In the genomic region with DNA sequence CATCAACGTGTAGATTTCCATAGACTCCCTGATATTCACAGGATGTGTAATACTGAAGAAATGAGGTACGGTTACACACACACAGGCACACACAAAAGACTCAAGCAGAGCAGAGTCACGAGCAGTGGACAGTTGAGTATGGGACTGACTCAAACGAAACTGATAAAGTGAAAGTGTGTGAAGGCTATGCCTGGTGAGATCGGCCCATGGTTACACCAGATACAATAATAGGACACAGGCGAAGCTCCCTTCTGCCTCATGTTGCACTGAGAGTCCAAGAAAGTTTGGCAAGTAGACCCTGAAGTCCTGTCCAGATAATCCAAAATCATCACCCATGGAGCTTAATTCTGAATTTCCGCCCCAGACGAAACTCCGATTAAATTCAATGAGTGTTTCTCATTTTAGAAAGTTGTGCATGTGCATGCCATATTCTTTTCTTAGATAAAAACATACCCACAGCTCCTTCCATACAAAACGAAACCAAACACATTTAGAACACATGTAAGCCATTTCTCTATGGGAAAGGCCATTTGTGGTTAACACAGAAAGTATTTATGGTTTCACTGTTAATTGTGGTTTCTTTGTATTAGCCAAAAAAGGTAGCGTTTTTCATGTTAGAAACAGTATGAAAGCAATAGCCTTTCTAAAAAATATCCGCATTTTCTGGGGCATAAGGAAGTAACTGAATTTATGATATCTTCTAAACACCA, we compare ENCODE assay signal across 8 cellular contexts.
DNase-seq lines count a peak whose midpoint lies in the region; ATAC-seq, FAIRE-seq and TF ChIP-seq lines count a peak whose summit lies in the region.

No MANE protein-coding gene starts in this region.

- H3K27me3 ChIP-seq in RWPE2 (ENCODE audit: insufficient read depth, poor library complexity, severe bottlenecking) (no peaks in the 10 kb centered on the region), skeletal muscle satellite cell (ENCODE audit: control insufficient read depth, insufficient read depth, low read length) (no peaks in the 10 kb centered on the region), small intestine (ENCODE audit: control insufficient read depth in 2 of 2, insufficient read depth in 2 of 2, low read length in 2 of 2) (peaks cover 0 to 3% of the 10 kb centered on the region in 2 donors)

- H3K4me3 ChIP-seq in RWPE2 (ENCODE audit: severe bottlenecking): no peak overlapping the region
- peak overlapping the region; percentile 71 for H3K4me3 ChIP-seq in skeletal muscle satellite cell (ENCODE audit: low read length)
- no peak overlapping the region for H3K4me3 ChIP-seq in small intestine (ENCODE audit: low read depth in 1 of 2, low read length in 2 of 2)

- H3K9me3 ChIP-seq in RWPE2 (ENCODE audit: severe bottlenecking): no peaks in the 10 kb centered on the region
- no peaks in the 10 kb centered on the region for H3K9me3 ChIP-seq in skeletal muscle satellite cell (replicated peaks; ENCODE audit: low read length)
- no peaks in the 10 kb centered on the region for H3K9me3 ChIP-seq in small intestine (ENCODE audit: control insufficient read depth, low read depth)

- DNase-seq in AG08396 (ENCODE audit: low spot score) (peak; percentile 14), RWPE2 (ENCODE audit: low spot score) (no peak), NCI-H524 (lab: John Stamatoyannopoulos, UW) (no peak), small intestine (no peak)
- no peak for DNase-seq in activated CD8-positive, alpha-beta memory T cell treated with anti-CD3 and anti-CD28 coated beads, Interleukin-2, amount 50 U/mL, for 4 hours

- H3K36me3 ChIP-seq in RWPE2 (ENCODE audit: low read depth): no peaks in the 10 kb centered on the region
- H3K36me3 ChIP-seq in skeletal muscle satellite cell (ENCODE audit: insufficient read depth, low read length): no peaks in the 10 kb centered on the region
- H3K36me3 ChIP-seq in small intestine (ENCODE audit: control insufficient read depth in 2 of 2, insufficient read depth in 2 of 2, low read length in 2 of 2): no peaks in the 10 kb centered on the region

- FAIRE-seq in small intestine (lab: Jason Lieb, UNC): no peak

- 59 to 72% (median 62%) methylated on average over 12 of the region's 12 CpGs for WGBS in small intestine, 3 donors

- H3K4me1 ChIP-seq in RWPE2 (ENCODE audit: insufficient read depth, poor library complexity, severe bottlenecking): no peaks in the 10 kb centered on the region
- peaks cover 7% of the 10 kb centered on the region for H3K4me1 ChIP-seq in skeletal muscle satellite cell (ENCODE audit: control insufficient read depth, insufficient read depth, low read length)
- H3K4me1 ChIP-seq in small intestine (ENCODE audit: control insufficient read depth in 2 of 2, insufficient read depth in 1 of 2, low read depth in 1 of 2, low read length in 1 of 2): no peaks in the 10 kb centered on the region

- no peak for TF ChIP-seq CTCF in RWPE2 (IDR thresholded peaks at IDR 0.05; ENCODE audit: poor library complexity, severe bottlenecking)

- peak overlapping the region; percentile 76 for H3K9ac ChIP-seq in skeletal muscle satellite cell (ENCODE audit: low read depth, low read length)

- H3K27ac ChIP-seq in RWPE2 (ENCODE audit: poor library complexity, severe bottlenecking) (no peak overlapping the region), small intestine (ENCODE audit: low read depth in 1 of 2, low read length in 1 of 2) (no peak overlapping the region)

- ATAC-seq in GM18909 (IDR thresholded peaks at IDR 0.05; ENCODE audit: poor library complexity, unreplicated experiment): peak; percentile 97
- peak; percentile 95 for ATAC-seq in HG03064 (IDR thresholded peaks at IDR 0.05; ENCODE audit: low read depth, unreplicated experiment)
- ATAC-seq in RWPE2 (ENCODE audit: low read depth): peak; percentile 30; the same call in 1 of the 3 replicates

- H3K4me2 ChIP-seq in skeletal muscle satellite cell (ENCODE audit: low read length): peak overlapping the region; percentile 77

Comparison
In these comparisons a context has a peak if more than half of its experiments do, and no peak if none do; other contexts are left out.
1. ATAC-seq: peak in every context shown above with its lines; median percentile 97 in GM18909; 95 in HG03064; 30 in RWPE2.